In the genomic region with DNA sequence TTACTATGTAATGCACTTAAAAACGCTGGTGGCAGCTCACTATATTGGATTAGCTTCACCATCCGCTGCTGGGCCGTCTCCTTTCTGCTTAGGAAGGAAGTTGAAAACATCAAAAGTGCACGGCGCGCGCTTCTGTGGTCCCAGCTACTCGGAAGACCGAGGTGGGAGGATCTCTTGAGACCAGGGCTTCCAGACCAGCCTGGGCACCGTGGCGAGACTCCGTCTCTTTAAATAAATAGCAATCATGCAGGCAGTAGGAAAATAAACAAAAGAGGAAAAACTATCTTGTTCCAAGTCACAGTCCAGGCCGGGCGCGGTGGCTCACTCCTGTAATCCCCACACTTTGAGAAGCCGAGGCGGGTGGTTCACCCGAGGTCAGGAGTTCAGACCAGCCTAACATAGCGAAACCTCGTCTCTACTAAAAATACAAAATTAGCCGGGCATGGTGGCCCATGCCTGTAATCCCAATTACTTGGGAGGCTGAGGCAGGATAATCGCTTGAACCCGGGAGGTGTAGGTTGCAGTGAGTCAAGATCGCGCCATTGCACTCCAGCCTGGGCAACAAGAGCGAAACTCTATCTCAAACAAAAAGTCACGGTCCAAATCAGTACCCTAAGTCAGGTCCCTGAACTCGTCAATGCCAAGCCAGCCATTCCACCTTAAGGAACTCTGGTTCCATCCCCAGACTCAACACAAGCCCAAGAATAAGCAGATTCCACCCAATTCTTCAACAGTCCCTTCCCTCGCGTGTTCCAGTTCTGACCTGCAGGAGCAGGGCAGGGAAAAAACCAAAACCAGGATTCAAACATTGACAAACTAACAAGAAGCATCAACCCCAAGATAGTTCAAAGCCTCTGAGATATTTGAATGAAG, we compare ENCODE assay signal across 8 cellular contexts. TPM values are rescaled to one million over a fixed set of nuclear protein-coding genes. Genes with fewer than 3 reads are reported as not detected.
DNase-seq lines count a peak whose midpoint lies in the region; ATAC-seq and TF ChIP-seq lines count a peak whose summit lies in the region.

No MANE protein-coding gene starts in this region.

- WGBS in lung, 2 donors, result 14 to 16% methylated on average over 30 of the region's 30 CpGs

- H3K9ac ChIP-seq in MM.1S (ENCODE audit: low read length) (peak overlapping the region; percentile 93), duodenal mucosa (ENCODE audit: low read depth in 1 of 2, low read length in 2 of 2) (peak overlapping the region; percentile 98 to 99)

- H4K20me1 ChIP-seq in GM23338 (replicated peaks; ENCODE audit: insufficient read depth) (no peaks in the 10 kb centered on the region), MM.1S (ENCODE audit: insufficient read depth, low read length) (no peaks in the 10 kb centered on the region)

- DNase-seq in Daoy (ENCODE audit: low read depth) (peak; percentile 63), GM23338 (ENCODE audit: low spot score) (peak; percentile 62), MM.1S (peak; percentile 82), lung (ENCODE audit: low spot score) (peak; percentile 56), GM13976 (ENCODE audit: low spot score) (no peak)
- peak; percentile 61 for DNase-seq in activated CD4-positive, alpha-beta T cell treated with anti-CD3 and anti-CD28 coated beads, Interleukin-2, amount 50 U/mL, for 1 hour
- peak; percentile 28 for DNase-seq in stimulated activated CD8-positive, alpha-beta memory T cell treated with anti-CD3 and anti-CD28 coated beads, Interleukin-12 subunit alpha, Interleukin-12 subunit beta, amount 100 ng/mL, for 1 hour (ENCODE audit: low read depth)

- H3K4me3 Mint-ChIP-seq in GM23338, result peak overlapping the region; percentile 85

- TF ChIP-seq CTCF in GM23338 (conservative IDR thresholded peaks at IDR 0.05; ENCODE audit: low read depth in 2 of 2) (no peak), MM.1S (IDR thresholded peaks at IDR 0.05; ENCODE audit: low read length) (no peak), lung (IDR thresholded peaks at IDR 0.05; ENCODE audit: control extremely low read depth, extremely low read depth) (no peak), GM13976 (IDR thresholded peaks at IDR 0.05; ENCODE audit: borderline replicate concordance, control extremely low read depth, extremely low read depth, insufficient read depth, missing control alignments) (no peak)

- no peaks in the 10 kb centered on the region for H3K79me2 ChIP-seq in GM23338 (replicated peaks; ENCODE audit: insufficient read depth)
- peaks cover 17% of the 10 kb centered on the region for H3K79me2 ChIP-seq in MM.1S (ENCODE audit: low read length)

- H3K27me3 ChIP-seq in GM23338 (ENCODE audit: insufficient read depth) (no peaks in the 10 kb centered on the region), MM.1S (replicated peaks; ENCODE audit: insufficient read depth, low read length) (no peaks in the 10 kb centered on the region), duodenal mucosa (ENCODE audit: control insufficient read depth in 1 of 2, insufficient read depth in 2 of 2, low read length in 2 of 2) (no peaks in the 10 kb centered on the region), lung (ENCODE audit: control insufficient read depth, insufficient read depth) (no peaks in the 10 kb centered on the region)

- peaks cover 15% of the 10 kb centered on the region for H3K4me1 ChIP-seq in GM23338 (ENCODE audit: insufficient read depth)
- H3K4me1 ChIP-seq in MM.1S (ENCODE audit: low read length), result peaks cover 6% of the 10 kb centered on the region; the same call in 1 of the 2 replicates
- peaks cover 10 to 14% of the 10 kb centered on the region in 2 donors for H3K4me1 ChIP-seq in duodenal mucosa (ENCODE audit: control insufficient read depth in 1 of 2, insufficient read depth in 2 of 2, low read length in 2 of 2)
- peaks cover 0 to 5% of the 10 kb centered on the region in 2 donors for H3K4me1 ChIP-seq in lung (ENCODE audit: control insufficient read depth in 2 of 2, insufficient read depth in 2 of 2, low read length in 2 of 2)

- H3K4me2 ChIP-seq in GM23338, result peak overlapping the region; percentile 96
- H3K4me2 ChIP-seq in MM.1S (ENCODE audit: low read depth, low read length), result peak overlapping the region; percentile 80

- H3F3A ChIP-seq in GM23338 (replicated peaks; ENCODE audit: low read depth) (peaks cover 18% of the 10 kb centered on the region), MM.1S (ENCODE audit: insufficient read depth, low read length) (peaks cover 14% of the 10 kb centered on the region)

- peak overlapping the region; percentile 94 for H3K4me3 ChIP-seq in GM23338
- peak overlapping the region; percentile 89 for H3K4me3 ChIP-seq in MM.1S (ENCODE audit: low read length)
- H3K4me3 ChIP-seq in duodenal mucosa (ENCODE audit: low read depth in 1 of 2, low read length in 2 of 2), result peak overlapping the region; percentile 88 to 97
- peak overlapping the region; percentile 90 for H3K4me3 ChIP-seq in lung

- H3K27ac ChIP-seq in GM23338 (ENCODE audit: low read depth), result peak overlapping the region; percentile 93
- H3K27ac ChIP-seq in MM.1S (ENCODE audit: low read length), result peak overlapping the region; percentile 87
- H3K27ac ChIP-seq in duodenal mucosa (ENCODE audit: low read depth, low read length), result peak overlapping the region; percentile 98
- peak overlapping the region; percentile 98 to 99 for H3K27ac ChIP-seq in lung (ENCODE audit: low read depth in 1 of 2, low read length in 1 of 2)

- in situ Hi-C loops in GM13976 (cut with MboI; ENCODE audit: low sequenced_read_pairs, unreplicated experiment), result no loop called here

- H2AFZ ChIP-seq in GM23338 (peak overlapping the region; percentile 95), MM.1S (ENCODE audit: low read length) (peak overlapping the region; percentile 94)

- H3K9me2 ChIP-seq in GM23338 (ENCODE audit: insufficient read depth), result no peaks in the 10 kb centered on the region
- H3K9me2 ChIP-seq in MM.1S (replicated peaks; ENCODE audit: insufficient read depth, low read length), result no peaks in the 10 kb centered on the region

- H3K4me1 Mint-ChIP-seq in GM23338, result peaks cover 12% of the 10 kb centered on the region

- H3K36me3 Mint-ChIP-seq in GM23338 (ENCODE audit: low read depth), result 0 out of 3 replicates have a peak, but pooled peaks cover 2% of the 10 kb centered on the region

- H3K9me3 ChIP-seq in MM.1S (replicated peaks; ENCODE audit: insufficient read depth, low read length), result no peaks in the 10 kb centered on the region
- no peaks in the 10 kb centered on the region for H3K9me3 ChIP-seq in duodenal mucosa (ENCODE audit: control insufficient read depth in 1 of 2, low read length in 2 of 2)
- H3K9me3 ChIP-seq in lung (ENCODE audit: control insufficient read depth in 2 of 2, insufficient read depth in 1 of 2, low read length in 1 of 2), result no peaks in the 10 kb centered on the region

- no peaks in the 10 kb centered on the region for H3K27me3 Mint-ChIP-seq in GM23338 (ENCODE audit: insufficient read depth, low read depth, poor library complexity)

- peak overlapping the region; percentile 75 for H3K27ac Mint-ChIP-seq in GM23338

- ATAC-seq in GM23338, result peak; percentile 22
- peak; percentile 36 for ATAC-seq in lung (ENCODE audit: insufficient read depth, low FRiP score)

- no peaks in the 10 kb centered on the region for H3K36me3 ChIP-seq in GM23338 (ENCODE audit: insufficient read depth)
- no peaks in the 10 kb centered on the region for H3K36me3 ChIP-seq in MM.1S (replicated peaks; ENCODE audit: insufficient read depth, low read length)
- peaks cover 0 to 13% of the 10 kb centered on the region in 2 donors for H3K36me3 ChIP-seq in duodenal mucosa (ENCODE audit: control insufficient read depth in 1 of 2, insufficient read depth in 2 of 2, low read length in 2 of 2)
- H3K36me3 ChIP-seq in lung (ENCODE audit: control insufficient read depth in 2 of 2, insufficient read depth in 2 of 2, low read length in 2 of 2), result peaks cover 0 to 1% of the 10 kb centered on the region in 2 donors

- H3K9me3 Mint-ChIP-seq in GM23338, result no peaks in the 10 kb centered on the region

TF ChIP-seq in GM23338, 12 proteins besides CTCF, POLR2A, EP300 and RAD21:
- TF ChIP-seq, protein P1, sequence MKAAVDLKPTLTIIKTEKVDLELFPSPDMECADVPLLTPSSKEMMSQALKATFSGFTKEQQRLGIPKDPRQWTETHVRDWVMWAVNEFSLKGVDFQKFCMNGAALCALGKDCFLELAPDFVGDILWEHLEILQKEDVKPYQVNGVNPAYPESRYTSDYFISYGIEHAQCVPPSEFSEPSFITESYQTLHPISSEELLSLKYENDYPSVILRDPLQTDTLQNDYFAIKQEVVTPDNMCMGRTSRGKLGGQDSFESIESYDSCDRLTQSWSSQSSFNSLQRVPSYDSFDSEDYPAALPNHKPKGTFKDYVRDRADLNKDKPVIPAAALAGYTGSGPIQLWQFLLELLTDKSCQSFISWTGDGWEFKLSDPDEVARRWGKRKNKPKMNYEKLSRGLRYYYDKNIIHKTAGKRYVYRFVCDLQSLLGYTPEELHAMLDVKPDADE (IDR thresholded peaks at IDR 0.05), result no peak
- no peak for TF ChIP-seq JUNB (IDR thresholded peaks at IDR 0.05; ENCODE audit: unreplicated experiment)
- TF ChIP-seq ZNF114 (CRISPR knock-in tag; IDR thresholded peaks at IDR 0.05), result no peak
- no peak for TF ChIP-seq NANOG (IDR thresholded peaks at IDR 0.05; ENCODE audit: borderline replicate concordance)

RNA-seq across cellular contexts. Expression of gene GOLGA1, which starts 1.0 kb away (rescaled TPM):
- 17.2 and 23.2 TPM in 2 replicates for total RNA-seq in Daoy (2014; rRNA removed; shearing (Covaris generic))
- total RNA-seq in GM23338 (2014; rRNA removed; shearing (Covaris generic)), result 6.1 and 14.7 TPM in 2 replicates
- polyA plus RNA-seq in GM23338 (2016; fragmentation: Nextera tagmentation; extraction: Ambion mirVana), result 8.0 and 8.8 TPM in 2 replicates
- 10 to 100 TPM; 15.2 to 20.4 TPM for total RNA-seq in lung
- 1 to 10 TPM; 6.2 to 9.3 TPM for polyA plus RNA-seq in lung
